Comparison of ENCODE assay signal across 18 cellular contexts in genomic region chr17:9011001-9011400, GRCh38. TPM values are rescaled to one million over a fixed set of nuclear protein-coding genes. Genes with fewer than 3 reads are reported as not detected.
DNase-seq lines count a peak whose midpoint lies in the region; ATAC-seq lines count a peak whose summit lies in the region.
"Had no signal": no experiment of that assay in that cellular context is flagged by ENCODE, and none has a peak within 500 bp of the region (broad histone marks: within the 10 kb centered on the region; RNA-seq: fewer than 3 reads in every experiment).

No MANE protein-coding gene starts in this region.

- H4K91ac ChIP-seq in mesenchymal stem cell (ENCODE audit: low read length): peak overlapping the region; percentile 18

- no peak overlapping the region for H3K18ac ChIP-seq in mesenchymal stem cell (ENCODE audit: low read depth in 1 of 2, low read length in 2 of 2)

- H3K4me2 ChIP-seq in mesenchymal stem cell (ENCODE audit: low read length, poor library complexity, severe bottlenecking): no peak overlapping the region
- H3K4me2 ChIP-seq: BLaER1 had no signal

- no peak overlapping the region for H3K14ac ChIP-seq in mesenchymal stem cell (ENCODE audit: low read length in 2 of 2)

- no peak overlapping the region for H3K27ac ChIP-seq in mesenchymal stem cell (ENCODE audit: low read length, poor library complexity, severe bottlenecking)
- H3K27ac ChIP-seq: 22Rv1, BLaER1, C4-2B had no signal

- intact Hi-C loops in posterior vena cava (cut with DNase I): no loop called here
- intact Hi-C loops in posterior cingulate gyrus (cut with DNase I): no loop called here

- no peak overlapping the region for H2AFZ ChIP-seq in mesenchymal stem cell (ENCODE audit: low read depth, low read length)

- H2BK15ac ChIP-seq in mesenchymal stem cell (ENCODE audit: low read depth, poor library complexity, severe bottlenecking): no peak overlapping the region

- WGBS in mesenchymal stem cell: 70% methylated on average over 7 of the region's 7 CpGs

- no peak overlapping the region for H3K4me3 ChIP-seq in mesenchymal stem cell (ENCODE audit: insufficient read depth in 1 of 2, low read depth in 1 of 2, low read length in 2 of 2)
- H3K4me3 ChIP-seq: BLaER1 had no signal

- DNase-seq in activated CD4-positive, CD25-positive, alpha-beta regulatory T cell treated with anti-CD3 and anti-CD28 coated beads, Interleukin-2, amount 50 U/mL, for 72 hours: peak; percentile 18
- DNase-seq in mesenchymal stem cell (no peak), posterior vena cava (ENCODE audit: low spot score) (peak; percentile 51), pons (ENCODE audit: low spot score) (no peak), posterior cingulate gyrus (no peak)
- DNase-seq: Caco-2; CD4-positive, CD25-positive, alpha-beta regulatory T cell; CD8-positive, alpha-beta T cell; DMS153; DND-41; GOT3; H7; HCEC 1CT had no signal

- H3K4me1 ChIP-seq in mesenchymal stem cell (ENCODE audit: control insufficient read depth, insufficient read depth, low read depth, low read length): peaks cover 2% of the 10 kb centered on the region
- H3K4me1 ChIP-seq: BLaER1, Caco-2 had no signal

- peaks cover 54 to 59% of the 10 kb centered on the region in 2 experiments for H3K27me3 ChIP-seq in mesenchymal stem cell (ENCODE audit: control insufficient read depth in 1 of 2, insufficient read depth in 1 of 2, low read length in 2 of 2)

- H3K23ac ChIP-seq in mesenchymal stem cell (ENCODE audit: low read length in 2 of 2): no peak overlapping the region

- no peaks in the 10 kb centered on the region for H3K79me1 ChIP-seq in mesenchymal stem cell (replicated peaks; ENCODE audit: low read length, poor library complexity, severe bottlenecking)

- H3K9me3 ChIP-seq in mesenchymal stem cell (ENCODE audit: control insufficient read depth, low read length): no peaks in the 10 kb centered on the region
- H3K9me3 ChIP-seq: BLaER1, Caco-2 had no signal

- H3K9ac ChIP-seq in mesenchymal stem cell (ENCODE audit: low read length): no peak overlapping the region
- H3K9ac ChIP-seq: BLaER1 had no signal

- no peaks in the 10 kb centered on the region for H3K36me3 ChIP-seq in mesenchymal stem cell (ENCODE audit: control insufficient read depth in 1 of 2, insufficient read depth in 2 of 2, low read depth in 1 of 2, low read length in 2 of 2)
- H3K36me3 ChIP-seq: BLaER1 had no signal

- no peak overlapping the region for H4K8ac ChIP-seq in mesenchymal stem cell (ENCODE audit: low read length)

- no peak overlapping the region for H2BK120ac ChIP-seq in mesenchymal stem cell (ENCODE audit: low read depth, low read length)

- ATAC-seq in activated CD4-positive, CD25-positive, alpha-beta regulatory T cell treated with anti-CD3 and anti-CD28 coated beads, Interleukin-2, amount 50 U/mL, for 24 hours: no peak
- ATAC-seq: CD8-positive, alpha-beta T cell had no signal

- no peak overlapping the region for H2AK5ac ChIP-seq in mesenchymal stem cell (ENCODE audit: low read length, severe bottlenecking)

- no peak overlapping the region for H2BK12ac ChIP-seq in mesenchymal stem cell (ENCODE audit: low read length in 2 of 2)

- H3K4ac ChIP-seq in mesenchymal stem cell (ENCODE audit: low read depth in 1 of 2, low read length in 2 of 2): no peak overlapping the region

- H2BK5ac ChIP-seq in mesenchymal stem cell (ENCODE audit: low read depth, low read length, poor library complexity, severe bottlenecking): no peak overlapping the region

RNA-seq across cellular contexts. Expression of gene NTN1, which starts 10.3 kb away (rescaled TPM):
- 0.14 TPM for polyA plus RNA-seq in mesenchymal stem cell (2013, experiment 1 of 2)
- polyA plus RNA-seq in mesenchymal stem cell (2013, experiment 2 of 2): 0.19 TPM
- 10 to 100 TPM in 1 of 2 donors, 1 to 10 TPM in 1; 6.9 to 15.4 TPM for total RNA-seq in posterior vena cava
- total RNA-seq: CD4-positive, CD25-positive, alpha-beta regulatory T cell had no signal

RNA-seq across cellular contexts. Expression of gene PIK3R5, which starts 45.5 kb away (rescaled TPM):
- polyA plus RNA-seq in mesenchymal stem cell (2013, experiment 1 of 2): not detected
- polyA plus RNA-seq in mesenchymal stem cell (2013, experiment 2 of 2): not detected
- 10 to 100 TPM; 15.2 to 18.0 TPM for total RNA-seq in posterior vena cava
- total RNA-seq: Caco-2 had no signal
- polyA plus RNA-seq: AG04450 had no signal

Comparison
In these comparisons a context has a peak if more than half of its experiments do, and no peak if none do; other contexts are left out.
1. DNase-seq: peak in activated CD4-positive, CD25-positive, alpha-beta regulatory T cell treated with anti-CD3 and anti-CD28 coated beads, Interleukin-2, amount 50 U/mL, for 72 hours (single experiment) and posterior vena cava (single experiment); none in mesenchymal stem cell (single experiment), pons (single experiment) and posterior cingulate gyrus (0 of 10).